Comparison of ENCODE assay signal across 1 cellular context in the genomic region with DNA sequence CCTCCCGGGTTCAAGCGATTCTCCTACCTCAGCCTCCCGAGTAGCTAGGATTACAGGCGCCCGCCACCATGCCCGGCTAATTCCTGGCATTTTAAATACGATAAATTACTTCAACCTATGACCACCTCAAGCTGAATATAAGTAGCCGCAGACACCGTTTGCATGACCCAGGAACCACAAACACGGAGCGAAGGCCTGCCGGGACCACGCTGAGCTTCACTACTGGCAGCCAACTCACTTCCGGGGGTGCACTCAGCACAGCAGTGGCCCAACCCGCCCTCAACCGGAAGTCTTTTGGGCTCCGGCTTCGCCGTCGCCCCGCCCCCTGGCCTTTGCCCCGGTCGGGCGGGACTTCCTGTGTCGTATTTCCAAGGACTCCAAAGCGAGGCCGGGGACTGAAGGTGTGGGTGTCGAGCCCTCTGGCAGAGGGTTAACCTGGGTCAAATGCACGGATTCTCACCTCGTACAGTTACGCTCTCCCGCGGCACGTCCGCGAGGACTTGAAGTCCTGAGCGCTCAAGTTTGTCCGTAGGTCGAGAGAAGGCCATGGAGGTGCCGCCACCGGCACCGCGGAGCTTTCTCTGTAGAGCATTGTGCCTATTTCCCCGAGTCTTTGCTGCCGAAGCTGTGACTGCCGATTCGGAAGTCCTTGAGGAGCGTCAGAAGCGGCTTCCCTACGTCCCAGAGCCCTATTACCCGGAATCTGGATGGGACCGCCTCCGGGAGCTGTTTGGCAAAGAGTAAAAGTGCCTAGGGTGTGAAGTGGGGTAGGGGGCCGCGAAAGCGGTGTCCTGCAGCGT.
A peak's percentile ranks its signal among the peaks of the same experiment; 100 is the strongest.
TF ChIP-seq lines count a peak whose summit lies in the region.

A gene with protein sequence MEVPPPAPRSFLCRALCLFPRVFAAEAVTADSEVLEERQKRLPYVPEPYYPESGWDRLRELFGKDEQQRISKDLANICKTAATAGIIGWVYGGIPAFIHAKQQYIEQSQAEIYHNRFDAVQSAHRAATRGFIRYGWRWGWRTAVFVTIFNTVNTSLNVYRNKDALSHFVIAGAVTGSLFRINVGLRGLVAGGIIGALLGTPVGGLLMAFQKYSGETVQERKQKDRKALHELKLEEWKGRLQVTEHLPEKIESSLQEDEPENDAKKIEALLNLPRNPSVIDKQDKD (plus strand): TSS at position 360 of the 800 bp plus-strand sequence. CDS start 187 bp downstream, at position 547.

TF ChIP-seq in WTC11, 78 proteins besides CTCF, POLR2A, EP300 and RAD21 (continued from another document and continues in another):
- TF ChIP-seq, protein P1, sequence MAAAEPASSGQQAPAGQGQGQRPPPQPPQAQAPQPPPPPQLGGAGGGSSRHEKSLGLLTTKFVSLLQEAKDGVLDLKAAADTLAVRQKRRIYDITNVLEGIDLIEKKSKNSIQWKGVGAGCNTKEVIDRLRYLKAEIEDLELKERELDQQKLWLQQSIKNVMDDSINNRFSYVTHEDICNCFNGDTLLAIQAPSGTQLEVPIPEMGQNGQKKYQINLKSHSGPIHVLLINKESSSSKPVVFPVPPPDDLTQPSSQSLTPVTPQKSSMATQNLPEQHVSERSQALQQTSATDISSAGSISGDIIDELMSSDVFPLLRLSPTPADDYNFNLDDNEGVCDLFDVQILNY (CRISPR knock-in tag; IDR thresholded peaks at IDR 0.05): no peak
- TF ChIP-seq, protein P2, sequence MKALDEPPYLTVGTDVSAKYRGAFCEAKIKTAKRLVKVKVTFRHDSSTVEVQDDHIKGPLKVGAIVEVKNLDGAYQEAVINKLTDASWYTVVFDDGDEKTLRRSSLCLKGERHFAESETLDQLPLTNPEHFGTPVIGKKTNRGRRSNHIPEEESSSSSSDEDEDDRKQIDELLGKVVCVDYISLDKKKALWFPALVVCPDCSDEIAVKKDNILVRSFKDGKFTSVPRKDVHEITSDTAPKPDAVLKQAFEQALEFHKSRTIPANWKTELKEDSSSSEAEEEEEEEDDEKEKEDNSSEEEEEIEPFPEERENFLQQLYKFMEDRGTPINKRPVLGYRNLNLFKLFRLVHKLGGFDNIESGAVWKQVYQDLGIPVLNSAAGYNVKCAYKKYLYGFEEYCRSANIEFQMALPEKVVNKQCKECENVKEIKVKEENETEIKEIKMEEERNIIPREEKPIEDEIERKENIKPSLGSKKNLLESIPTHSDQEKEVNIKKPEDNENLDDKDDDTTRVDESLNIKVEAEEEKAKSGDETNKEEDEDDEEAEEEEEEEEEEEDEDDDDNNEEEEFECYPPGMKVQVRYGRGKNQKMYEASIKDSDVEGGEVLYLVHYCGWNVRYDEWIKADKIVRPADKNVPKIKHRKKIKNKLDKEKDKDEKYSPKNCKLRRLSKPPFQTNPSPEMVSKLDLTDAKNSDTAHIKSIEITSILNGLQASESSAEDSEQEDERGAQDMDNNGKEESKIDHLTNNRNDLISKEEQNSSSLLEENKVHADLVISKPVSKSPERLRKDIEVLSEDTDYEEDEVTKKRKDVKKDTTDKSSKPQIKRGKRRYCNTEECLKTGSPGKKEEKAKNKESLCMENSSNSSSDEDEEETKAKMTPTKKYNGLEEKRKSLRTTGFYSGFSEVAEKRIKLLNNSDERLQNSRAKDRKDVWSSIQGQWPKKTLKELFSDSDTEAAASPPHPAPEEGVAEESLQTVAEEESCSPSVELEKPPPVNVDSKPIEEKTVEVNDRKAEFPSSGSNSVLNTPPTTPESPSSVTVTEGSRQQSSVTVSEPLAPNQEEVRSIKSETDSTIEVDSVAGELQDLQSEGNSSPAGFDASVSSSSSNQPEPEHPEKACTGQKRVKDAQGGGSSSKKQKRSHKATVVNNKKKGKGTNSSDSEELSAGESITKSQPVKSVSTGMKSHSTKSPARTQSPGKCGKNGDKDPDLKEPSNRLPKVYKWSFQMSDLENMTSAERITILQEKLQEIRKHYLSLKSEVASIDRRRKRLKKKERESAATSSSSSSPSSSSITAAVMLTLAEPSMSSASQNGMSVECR (CRISPR knock-in tag; IDR thresholded peaks at IDR 0.05; ENCODE audit: borderline replicate concordance): no peak
- TF ChIP-seq HMGA2 (CRISPR knock-in tag; IDR thresholded peaks at IDR 0.05): no peak
- TF ChIP-seq IRF2 (CRISPR knock-in tag; IDR thresholded peaks at IDR 0.05; ENCODE audit: borderline replicate concordance, low read depth): no peak
- TF ChIP-seq TEAD1 (CRISPR knock-in tag; IDR thresholded peaks at IDR 0.05): 0 out of 2 replicates have a peak, but pooled peaks have one; percentile 45
- TF ChIP-seq, protein P3, sequence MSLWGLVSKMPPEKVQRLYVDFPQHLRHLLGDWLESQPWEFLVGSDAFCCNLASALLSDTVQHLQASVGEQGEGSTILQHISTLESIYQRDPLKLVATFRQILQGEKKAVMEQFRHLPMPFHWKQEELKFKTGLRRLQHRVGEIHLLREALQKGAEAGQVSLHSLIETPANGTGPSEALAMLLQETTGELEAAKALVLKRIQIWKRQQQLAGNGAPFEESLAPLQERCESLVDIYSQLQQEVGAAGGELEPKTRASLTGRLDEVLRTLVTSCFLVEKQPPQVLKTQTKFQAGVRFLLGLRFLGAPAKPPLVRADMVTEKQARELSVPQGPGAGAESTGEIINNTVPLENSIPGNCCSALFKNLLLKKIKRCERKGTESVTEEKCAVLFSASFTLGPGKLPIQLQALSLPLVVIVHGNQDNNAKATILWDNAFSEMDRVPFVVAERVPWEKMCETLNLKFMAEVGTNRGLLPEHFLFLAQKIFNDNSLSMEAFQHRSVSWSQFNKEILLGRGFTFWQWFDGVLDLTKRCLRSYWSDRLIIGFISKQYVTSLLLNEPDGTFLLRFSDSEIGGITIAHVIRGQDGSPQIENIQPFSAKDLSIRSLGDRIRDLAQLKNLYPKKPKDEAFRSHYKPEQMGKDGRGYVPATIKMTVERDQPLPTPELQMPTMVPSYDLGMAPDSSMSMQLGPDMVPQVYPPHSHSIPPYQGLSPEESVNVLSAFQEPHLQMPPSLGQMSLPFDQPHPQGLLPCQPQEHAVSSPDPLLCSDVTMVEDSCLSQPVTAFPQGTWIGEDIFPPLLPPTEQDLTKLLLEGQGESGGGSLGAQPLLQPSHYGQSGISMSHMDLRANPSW (CRISPR knock-in tag; conservative IDR thresholded peaks at IDR 0.05; ENCODE audit: low read depth): no peak
- no peak for TF ChIP-seq SOX15 (CRISPR knock-in tag; IDR thresholded peaks at IDR 0.05)
- TF ChIP-seq, protein P4, sequence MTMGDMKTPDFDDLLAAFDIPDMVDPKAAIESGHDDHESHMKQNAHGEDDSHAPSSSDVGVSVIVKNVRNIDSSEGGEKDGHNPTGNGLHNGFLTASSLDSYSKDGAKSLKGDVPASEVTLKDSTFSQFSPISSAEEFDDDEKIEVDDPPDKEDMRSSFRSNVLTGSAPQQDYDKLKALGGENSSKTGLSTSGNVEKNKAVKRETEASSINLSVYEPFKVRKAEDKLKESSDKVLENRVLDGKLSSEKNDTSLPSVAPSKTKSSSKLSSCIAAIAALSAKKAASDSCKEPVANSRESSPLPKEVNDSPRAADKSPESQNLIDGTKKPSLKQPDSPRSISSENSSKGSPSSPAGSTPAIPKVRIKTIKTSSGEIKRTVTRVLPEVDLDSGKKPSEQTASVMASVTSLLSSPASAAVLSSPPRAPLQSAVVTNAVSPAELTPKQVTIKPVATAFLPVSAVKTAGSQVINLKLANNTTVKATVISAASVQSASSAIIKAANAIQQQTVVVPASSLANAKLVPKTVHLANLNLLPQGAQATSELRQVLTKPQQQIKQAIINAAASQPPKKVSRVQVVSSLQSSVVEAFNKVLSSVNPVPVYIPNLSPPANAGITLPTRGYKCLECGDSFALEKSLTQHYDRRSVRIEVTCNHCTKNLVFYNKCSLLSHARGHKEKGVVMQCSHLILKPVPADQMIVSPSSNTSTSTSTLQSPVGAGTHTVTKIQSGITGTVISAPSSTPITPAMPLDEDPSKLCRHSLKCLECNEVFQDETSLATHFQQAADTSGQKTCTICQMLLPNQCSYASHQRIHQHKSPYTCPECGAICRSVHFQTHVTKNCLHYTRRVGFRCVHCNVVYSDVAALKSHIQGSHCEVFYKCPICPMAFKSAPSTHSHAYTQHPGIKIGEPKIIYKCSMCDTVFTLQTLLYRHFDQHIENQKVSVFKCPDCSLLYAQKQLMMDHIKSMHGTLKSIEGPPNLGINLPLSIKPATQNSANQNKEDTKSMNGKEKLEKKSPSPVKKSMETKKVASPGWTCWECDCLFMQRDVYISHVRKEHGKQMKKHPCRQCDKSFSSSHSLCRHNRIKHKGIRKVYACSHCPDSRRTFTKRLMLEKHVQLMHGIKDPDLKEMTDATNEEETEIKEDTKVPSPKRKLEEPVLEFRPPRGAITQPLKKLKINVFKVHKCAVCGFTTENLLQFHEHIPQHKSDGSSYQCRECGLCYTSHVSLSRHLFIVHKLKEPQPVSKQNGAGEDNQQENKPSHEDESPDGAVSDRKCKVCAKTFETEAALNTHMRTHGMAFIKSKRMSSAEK (CRISPR knock-in tag; IDR thresholded peaks at IDR 0.05; ENCODE audit: borderline replicate concordance): no peak
- TF ChIP-seq, protein P5, sequence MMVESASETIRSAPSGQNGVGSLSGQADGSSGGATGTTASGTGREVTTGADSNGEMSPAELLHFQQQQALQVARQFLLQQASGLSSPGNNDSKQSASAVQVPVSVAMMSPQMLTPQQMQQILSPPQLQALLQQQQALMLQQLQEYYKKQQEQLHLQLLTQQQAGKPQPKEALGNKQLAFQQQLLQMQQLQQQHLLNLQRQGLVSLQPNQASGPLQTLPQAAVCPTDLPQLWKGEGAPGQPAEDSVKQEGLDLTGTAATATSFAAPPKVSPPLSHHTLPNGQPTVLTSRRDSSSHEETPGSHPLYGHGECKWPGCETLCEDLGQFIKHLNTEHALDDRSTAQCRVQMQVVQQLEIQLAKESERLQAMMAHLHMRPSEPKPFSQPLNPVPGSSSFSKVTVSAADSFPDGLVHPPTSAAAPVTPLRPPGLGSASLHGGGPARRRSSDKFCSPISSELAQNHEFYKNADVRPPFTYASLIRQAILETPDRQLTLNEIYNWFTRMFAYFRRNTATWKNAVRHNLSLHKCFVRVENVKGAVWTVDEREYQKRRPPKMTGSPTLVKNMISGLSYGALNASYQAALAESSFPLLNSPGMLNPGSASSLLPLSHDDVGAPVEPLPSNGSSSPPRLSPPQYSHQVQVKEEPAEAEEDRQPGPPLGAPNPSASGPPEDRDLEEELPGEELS (CRISPR knock-in tag; IDR thresholded peaks at IDR 0.05): 0 out of 2 replicates have a peak, but pooled peaks have one; percentile 61
- TF ChIP-seq FOXJ3 (CRISPR knock-in tag; IDR thresholded peaks at IDR 0.05; ENCODE audit: borderline replicate concordance): no peak
- no peak for TF ChIP-seq GRHL2 (CRISPR knock-in tag; IDR thresholded peaks at IDR 0.05; ENCODE audit: insufficient replicate concordance, severe bottlenecking)
- peak; percentile 95 for TF ChIP-seq SP1 (CRISPR knock-in tag; conservative IDR thresholded peaks at IDR 0.05)
- no peak for TF ChIP-seq JUN (CRISPR knock-in tag; IDR thresholded peaks at IDR 0.05)
- TF ChIP-seq JAZF1 (CRISPR knock-in tag; IDR thresholded peaks at IDR 0.05): no peak
- no peak for TF ChIP-seq RELA (CRISPR knock-in tag; IDR thresholded peaks at IDR 0.05; ENCODE audit: borderline replicate concordance)
- TF ChIP-seq, protein P6, sequence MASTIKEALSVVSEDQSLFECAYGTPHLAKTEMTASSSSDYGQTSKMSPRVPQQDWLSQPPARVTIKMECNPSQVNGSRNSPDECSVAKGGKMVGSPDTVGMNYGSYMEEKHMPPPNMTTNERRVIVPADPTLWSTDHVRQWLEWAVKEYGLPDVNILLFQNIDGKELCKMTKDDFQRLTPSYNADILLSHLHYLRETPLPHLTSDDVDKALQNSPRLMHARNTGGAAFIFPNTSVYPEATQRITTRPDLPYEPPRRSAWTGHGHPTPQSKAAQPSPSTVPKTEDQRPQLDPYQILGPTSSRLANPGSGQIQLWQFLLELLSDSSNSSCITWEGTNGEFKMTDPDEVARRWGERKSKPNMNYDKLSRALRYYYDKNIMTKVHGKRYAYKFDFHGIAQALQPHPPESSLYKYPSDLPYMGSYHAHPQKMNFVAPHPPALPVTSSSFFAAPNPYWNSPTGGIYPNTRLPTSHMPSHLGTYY (CRISPR knock-in tag; IDR thresholded peaks at IDR 0.05): no peak
- TF ChIP-seq GABPB1 (CRISPR knock-in tag; IDR thresholded peaks at IDR 0.05): peak; percentile 81
- TF ChIP-seq, protein P7, sequence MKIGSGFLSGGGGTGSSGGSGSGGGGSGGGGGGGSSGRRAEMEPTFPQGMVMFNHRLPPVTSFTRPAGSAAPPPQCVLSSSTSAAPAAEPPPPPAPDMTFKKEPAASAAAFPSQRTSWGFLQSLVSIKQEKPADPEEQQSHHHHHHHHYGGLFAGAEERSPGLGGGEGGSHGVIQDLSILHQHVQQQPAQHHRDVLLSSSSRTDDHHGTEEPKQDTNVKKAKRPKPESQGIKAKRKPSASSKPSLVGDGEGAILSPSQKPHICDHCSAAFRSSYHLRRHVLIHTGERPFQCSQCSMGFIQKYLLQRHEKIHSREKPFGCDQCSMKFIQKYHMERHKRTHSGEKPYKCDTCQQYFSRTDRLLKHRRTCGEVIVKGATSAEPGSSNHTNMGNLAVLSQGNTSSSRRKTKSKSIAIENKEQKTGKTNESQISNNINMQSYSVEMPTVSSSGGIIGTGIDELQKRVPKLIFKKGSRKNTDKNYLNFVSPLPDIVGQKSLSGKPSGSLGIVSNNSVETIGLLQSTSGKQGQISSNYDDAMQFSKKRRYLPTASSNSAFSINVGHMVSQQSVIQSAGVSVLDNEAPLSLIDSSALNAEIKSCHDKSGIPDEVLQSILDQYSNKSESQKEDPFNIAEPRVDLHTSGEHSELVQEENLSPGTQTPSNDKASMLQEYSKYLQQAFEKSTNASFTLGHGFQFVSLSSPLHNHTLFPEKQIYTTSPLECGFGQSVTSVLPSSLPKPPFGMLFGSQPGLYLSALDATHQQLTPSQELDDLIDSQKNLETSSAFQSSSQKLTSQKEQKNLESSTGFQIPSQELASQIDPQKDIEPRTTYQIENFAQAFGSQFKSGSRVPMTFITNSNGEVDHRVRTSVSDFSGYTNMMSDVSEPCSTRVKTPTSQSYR (CRISPR knock-in tag; IDR thresholded peaks at IDR 0.05): no peak
- peak; percentile 90; the same call in 1 of the 2 replicates for TF ChIP-seq ETV6 (CRISPR knock-in tag; IDR thresholded peaks at IDR 0.05)
- peak; percentile 28; the same call in 1 of the 2 replicates for TF ChIP-seq ZNF671 (CRISPR knock-in tag; IDR thresholded peaks at IDR 0.05)
- TF ChIP-seq, protein P8, sequence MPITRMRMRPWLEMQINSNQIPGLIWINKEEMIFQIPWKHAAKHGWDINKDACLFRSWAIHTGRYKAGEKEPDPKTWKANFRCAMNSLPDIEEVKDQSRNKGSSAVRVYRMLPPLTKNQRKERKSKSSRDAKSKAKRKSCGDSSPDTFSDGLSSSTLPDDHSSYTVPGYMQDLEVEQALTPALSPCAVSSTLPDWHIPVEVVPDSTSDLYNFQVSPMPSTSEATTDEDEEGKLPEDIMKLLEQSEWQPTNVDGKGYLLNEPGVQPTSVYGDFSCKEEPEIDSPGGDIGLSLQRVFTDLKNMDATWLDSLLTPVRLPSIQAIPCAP (CRISPR knock-in tag; IDR thresholded peaks at IDR 0.05): peak; percentile 65
- TF ChIP-seq FOXK1 (CRISPR knock-in tag; IDR thresholded peaks at IDR 0.05): peak; percentile 69
- peak; percentile 37; the same call in 1 of the 2 replicates for TF ChIP-seq MYBL2 (CRISPR knock-in tag; IDR thresholded peaks at IDR 0.05)
- TF ChIP-seq, protein P9, sequence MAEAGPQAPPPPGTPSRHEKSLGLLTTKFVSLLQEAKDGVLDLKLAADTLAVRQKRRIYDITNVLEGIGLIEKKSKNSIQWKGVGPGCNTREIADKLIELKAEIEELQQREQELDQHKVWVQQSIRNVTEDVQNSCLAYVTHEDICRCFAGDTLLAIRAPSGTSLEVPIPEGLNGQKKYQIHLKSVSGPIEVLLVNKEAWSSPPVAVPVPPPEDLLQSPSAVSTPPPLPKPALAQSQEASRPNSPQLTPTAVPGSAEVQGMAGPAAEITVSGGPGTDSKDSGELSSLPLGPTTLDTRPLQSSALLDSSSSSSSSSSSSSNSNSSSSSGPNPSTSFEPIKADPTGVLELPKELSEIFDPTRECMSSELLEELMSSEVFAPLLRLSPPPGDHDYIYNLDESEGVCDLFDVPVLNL (CRISPR knock-in tag; IDR thresholded peaks at IDR 0.05; ENCODE audit: borderline replicate concordance, low read depth): no peak
- TF ChIP-seq NFATC4 (CRISPR knock-in tag; IDR thresholded peaks at IDR 0.05): no peak
- TF ChIP-seq EMX1 (CRISPR knock-in tag; IDR thresholded peaks at IDR 0.05): no peak
- 0 out of 2 replicates have a peak, but pooled peaks have one; percentile 24 for TF ChIP-seq GTF2I (CRISPR knock-in tag; conservative IDR thresholded peaks at IDR 0.05)
- TF ChIP-seq ZNF138 (CRISPR knock-in tag; conservative IDR thresholded peaks at IDR 0.05): no peak
